8 cellular contexts compared by ENCODE assay signal in the genomic region with DNA sequence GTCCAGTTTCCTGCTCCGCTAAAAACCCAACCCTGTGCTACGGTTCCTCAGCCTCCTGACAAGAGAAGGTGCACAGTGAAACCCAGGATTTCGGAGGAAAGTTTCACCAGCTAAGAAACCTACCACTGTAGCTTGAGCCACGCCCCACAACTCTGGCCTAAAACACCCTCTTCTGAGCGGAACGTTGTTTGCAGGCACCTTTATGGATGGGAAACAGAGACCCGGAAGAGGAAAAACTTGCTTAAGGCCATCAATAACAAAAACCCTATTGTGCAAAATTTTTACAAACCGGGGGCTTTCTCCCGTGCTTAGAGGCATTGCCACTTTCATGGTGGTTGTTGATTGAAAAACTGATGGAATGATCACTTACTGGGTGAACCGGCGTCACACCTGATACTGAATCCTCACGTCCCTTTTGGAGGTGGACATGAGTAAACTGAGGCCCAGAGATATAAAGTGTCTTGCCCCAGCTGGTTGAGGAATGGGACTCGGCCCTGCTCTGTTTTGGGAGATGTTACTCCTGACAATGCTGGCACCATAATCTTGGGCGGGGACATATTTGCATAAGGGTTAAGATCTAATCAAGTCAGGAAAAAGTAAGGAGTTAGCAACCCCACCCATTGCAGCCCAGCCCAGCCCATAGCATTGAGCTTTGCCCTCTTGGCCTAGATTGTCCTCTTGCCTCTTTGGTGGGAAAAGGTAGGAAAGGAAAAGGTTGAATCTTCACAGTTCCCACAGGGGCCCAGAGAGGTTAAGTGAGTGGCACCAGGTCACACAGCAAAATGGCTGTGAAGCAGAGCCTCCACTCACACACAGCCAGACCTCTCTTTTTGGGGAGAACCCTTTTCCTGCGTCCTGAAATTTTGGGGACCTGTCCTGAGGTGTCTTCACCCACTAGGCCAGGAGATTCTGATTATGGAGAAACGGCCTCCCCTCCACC. TPM values are rescaled to one million over a fixed set of nuclear protein-coding genes. Genes with fewer than 3 reads are reported as not detected.
A peak's percentile ranks its signal among the peaks of the same experiment; 100 is the strongest.
DNase-seq lines count a peak whose midpoint lies in the region; ATAC-seq, FAIRE-seq and TF ChIP-seq lines count a peak whose summit lies in the region.

No MANE protein-coding gene starts in this region.

- no peak for FAIRE-seq in GM19239 (lab: Jason Lieb, UNC)

- peaks cover 41 to 56% (median 47%) of the 10 kb centered on the region in 3 donors for H3K27me3 Mint-ChIP-seq in naive B cell

- H3K27ac Mint-ChIP-seq in naive B cell = peak overlapping the region in 2 of 6 donors; percentile 42 to 47

- H3K4me1 ChIP-seq in effector memory CD4-positive, alpha-beta T cell (ENCODE audit: control insufficient read depth, insufficient read depth, low read length, poor library complexity, severe bottlenecking) = no peaks in the 10 kb centered on the region

- DNase-seq in RWPE1 (ENCODE audit: low spot score) (peak; percentile 56), naive B cell (no peak), GM19239 (ENCODE audit: insufficient read length, low spot score) (no peak), GOT3 (lab: John Stamatoyannopoulos, UW) (no peak)
- no peak for DNase-seq in effector memory CD4-positive, alpha-beta T cell
- no peak for DNase-seq in stimulated activated CD4-positive, alpha-beta T cell treated with anti-CD3 and anti-CD28 coated beads, Interleukin-12 subunit alpha, Interleukin-12 subunit beta, amount 100 ng/mL, for 4 hours

- peak overlapping the region; percentile 42 for H3K4me3 ChIP-seq in effector memory CD4-positive, alpha-beta T cell (ENCODE audit: insufficient read depth, low read depth, low read length, poor library complexity, severe bottlenecking)

- H3K4me3 Mint-ChIP-seq in naive B cell = peak overlapping the region; percentile 68 to 93 (median 89)

- H3K36me3 ChIP-seq in effector memory CD4-positive, alpha-beta T cell (ENCODE audit: control insufficient read depth, insufficient read depth, low read length) = no peaks in the 10 kb centered on the region

- no peak overlapping the region for H3K27ac ChIP-seq in RWPE1
- no peak overlapping the region for H3K27ac ChIP-seq in effector memory CD4-positive, alpha-beta T cell (ENCODE audit: insufficient read depth, low read length, poor library complexity, severe bottlenecking)

- H3K36me3 Mint-ChIP-seq in naive B cell = no peaks in the 10 kb centered on the region

- CTCF ChIA-PET in RWPE1 (lab: Yijun Ruan, JAX) = interaction anchor here (0.5 to 4.0 kb wide), 3 partner anchors 222 to 408 kb away, joined by 4 to 18 read pairs (median 5); no protein-coding TSS in a partner anchor

- ATAC-seq in GM19372 (IDR thresholded peaks at IDR 0.05; ENCODE audit: low read depth, unreplicated experiment) = peak; percentile 38
- peak; percentile 39 to 45 for ATAC-seq in naive B cell (ENCODE audit: low read depth in 2 of 2)
- no peak for ATAC-seq in GM21786 (IDR thresholded peaks at IDR 0.05; ENCODE audit: unreplicated experiment)

- peaks cover 4 to 10% (median 6%) of the 10 kb centered on the region in 3 donors for H3K4me1 Mint-ChIP-seq in naive B cell

- no peak for TF ChIP-seq CTCF in RWPE1 (conservative IDR thresholded peaks at IDR 0.05; ENCODE audit: low read depth)

- POLR2A ChIA-PET in RWPE1 (lab: Yijun Ruan, JAX; ENCODE audit: low non-redundant PET) = no interaction called here

- peaks cover 0 to 3% (median under 1%) of the 10 kb centered on the region in 7 donors for H3K9me3 Mint-ChIP-seq in naive B cell

- H3K9me3 ChIP-seq in effector memory CD4-positive, alpha-beta T cell (ENCODE audit: control insufficient read depth, low read length) = no peaks in the 10 kb centered on the region

- H3K27me3 ChIP-seq in effector memory CD4-positive, alpha-beta T cell (replicated peaks; ENCODE audit: control insufficient read depth, insufficient read depth, low read length, poor library complexity, severe bottlenecking) = peaks cover 12% of the 10 kb centered on the region

RNA-seq across cellular contexts. Expression of a gene that starts 23.2 kb away (rescaled TPM):
- 10 to 100 TPM; 18.2 to 37.6 (median 24.7) TPM for polyA plus RNA-seq in naive B cell (ENCODE audit: low read depth in 6 of 6)
